29 cellular contexts compared by ENCODE assay signal in genomic region chr3:62260655-62261054, GRCh38.
"Had no signal": no experiment of that assay in that cellular context is flagged by ENCODE, and none has a peak within 500 bp of the region (broad histone marks: within the 10 kb centered on the region; RNA-seq: fewer than 3 reads in every experiment).

No MANE protein-coding gene starts in this region.

- H3K9me3 Mint-ChIP-seq: activated CD4-positive, alpha-beta T cell treated with anti-CD3 and anti-CD28 coated beads, Interleukin-2, amount 10 ng/mL, durations not matched to agents 24 days and 14 days; activated CD8-positive, alpha-beta T cell treated with anti-CD3 and anti-CD28 coated beads for 36 hours; activated naive CD8-positive, alpha-beta T cell treated with anti-CD3 and anti-CD28 coated beads, Interleukin-2, amount 50 U/mL, for 24 hours; activated T-helper 2 cell treated with anti-CD3 and anti-CD28 coated beads, Interferon-gamma antibody, Interleukin-2, Interleukin-4, amounts not matched to agents 10 μg/mL and 5 μg/mL and 100 μg/mL, durations not matched to agents 14 hours and 24 hours and 36 hours; dendritic cell treated with granulocyte-macrophage colony-stimulating factor and Interleukin-4, amounts not matched to agents 40 ng/mL and 50 ng/mL, for 4 days; nephron progenitor cell; stimulated activated memory B cell treated with anti-CD40 and anti-IgM and Interleukin-4, amounts not matched to agents 10 μg/mL and 1 μg/mL and 100 μg/mL, for 72 hours had no signal

- H3K9me3 ChIP-seq: esophagus muscularis mucosa, ovary, sigmoid colon, uterus had no signal

- DNase-seq: activated CD4-positive, alpha-beta T cell treated with anti-CD3 and anti-CD28 coated beads, Interleukin-2, amount 10 ng/mL, durations not matched to agents 24 days and 14 days; activated CD4-positive, CD25-positive, alpha-beta regulatory T cell treated with anti-CD3 and anti-CD28 coated beads, Interleukin-2, amount 50 U/mL, for 72 hours; activated CD8-positive, alpha-beta T cell treated with anti-CD3 and anti-CD28 coated beads for 36 hours; activated naive CD8-positive, alpha-beta T cell treated with anti-CD3 and anti-CD28 coated beads, Interleukin-2, amount 50 U/mL, for 24 hours; activated T-cell treated with anti-CD3 and anti-CD28 coated beads, Interleukin-2, amount 50 U/mL, for 48 hours; amygdala; central memory CD4-positive, alpha-beta T cell; left cardiac atrium; left ventricle myocardium superior; naive B cell; nephron progenitor cell; ovary; retina; sigmoid colon; small intestine; stimulated activated CD4-positive, alpha-beta T cell treated with anti-CD3 and anti-CD28 coated beads, Interleukin-1b, Interleukin-23, amount 100 ng/mL, for 48 hours; stimulated activated CD4-positive, alpha-beta T cell treated with anti-CD3 and anti-CD28 coated beads, Interleukin-4, amount 100 ng/mL, for 4 hours; stimulated activated CD8-positive, alpha-beta memory T cell treated with anti-CD3 and anti-CD28 coated beads, Interleukin-4, amount 100 ng/mL, for 48 hours; stimulated activated naive CD8-positive, alpha-beta T cell treated with anti-CD3 and anti-CD28 coated beads, Interleukin-15, amount 100 ng/mL, for 72 hours; substantia nigra; T1000; uterus had no signal

- H3K36me3 Mint-ChIP-seq: activated naive CD4-positive, alpha-beta T cell treated with anti-CD3 and anti-CD28 coated beads, Interleukin-2, amount 50 U/mL, for 24 hours; naive B cell had no signal

- H3K27me3 Mint-ChIP-seq: activated CD4-positive, alpha-beta T cell treated with anti-CD3 and anti-CD28 coated beads, Interleukin-2, amount 10 ng/mL, durations not matched to agents 24 days and 14 days; progenitor cell of endocrine pancreas; stimulated activated memory B cell treated with anti-CD40 and anti-IgM and Interleukin-4, amounts not matched to agents 10 μg/mL and 1 μg/mL and 100 μg/mL, for 72 hours; type B pancreatic cell had no signal

- H3K4me1 Mint-ChIP-seq: activated CD4-positive, alpha-beta T cell treated with anti-CD3 and anti-CD28 coated beads, Interleukin-2, amount 10 ng/mL, durations not matched to agents 24 days and 14 days; activated naive CD4-positive, alpha-beta T cell treated with anti-CD3 and anti-CD28 coated beads, Interleukin-2, amount 50 U/mL, for 24 hours; activated naive CD8-positive, alpha-beta T cell treated with anti-CD3 and anti-CD28 coated beads, Interleukin-2, amount 50 U/mL, for 24 hours; naive B cell; nephron progenitor cell; stimulated activated memory B cell treated with anti-CD40 and anti-IgM and Interleukin-4, amounts not matched to agents 10 μg/mL and 1 μg/mL and 100 μg/mL, for 72 hours; stimulated activated naive CD8-positive, alpha-beta T cell treated with anti-CD3 and anti-CD28 coated beads, Interleukin-15, amount 100 ng/mL, for 72 hours had no signal

- H3K4me1 ChIP-seq: esophagus muscularis mucosa, sigmoid colon, uterus had no signal

- H3K4me3 Mint-ChIP-seq: activated CD4-positive, alpha-beta T cell treated with anti-CD3 and anti-CD28 coated beads, Interleukin-2, amount 10 ng/mL, durations not matched to agents 24 days and 14 days; activated CD8-positive, alpha-beta T cell treated with anti-CD3 and anti-CD28 coated beads for 36 hours; activated naive CD4-positive, alpha-beta T cell treated with anti-CD3 and anti-CD28 coated beads, Interleukin-2, amount 50 U/mL, for 24 hours; activated naive CD8-positive, alpha-beta T cell treated with anti-CD3 and anti-CD28 coated beads, Interleukin-2, amount 50 U/mL, for 24 hours; dendritic cell treated with granulocyte-macrophage colony-stimulating factor and Interleukin-4, amounts not matched to agents 40 ng/mL and 50 ng/mL, for 4 days; naive B cell; nephron progenitor cell; stimulated activated memory B cell treated with anti-CD40 and anti-IgM and Interleukin-4, amounts not matched to agents 10 μg/mL and 1 μg/mL and 100 μg/mL, for 72 hours; stimulated activated naive CD8-positive, alpha-beta T cell treated with anti-CD3 and anti-CD28 coated beads, Interleukin-15, amount 100 ng/mL, for 72 hours; type B pancreatic cell had no signal

- ATAC-seq: activated CD8-positive, alpha-beta T cell treated with anti-CD3 and anti-CD28 coated beads for 36 hours; activated naive CD8-positive, alpha-beta T cell treated with anti-CD3 and anti-CD28 coated beads, Interleukin-2, amount 50 U/mL, for 24 hours; stimulated activated memory B cell treated with anti-CD40 and anti-IgM and Interleukin-4, amounts not matched to agents 10 μg/mL and 1 μg/mL and 100 μg/mL, for 72 hours; stimulated activated naive CD8-positive, alpha-beta T cell treated with anti-CD3 and anti-CD28 coated beads, Interleukin-15, amount 100 ng/mL, for 72 hours had no signal

- H3K27ac Mint-ChIP-seq: activated CD4-positive, alpha-beta T cell treated with anti-CD3 and anti-CD28 coated beads, Interleukin-2, amount 10 ng/mL, durations not matched to agents 24 days and 14 days; activated CD8-positive, alpha-beta T cell treated with anti-CD3 and anti-CD28 coated beads for 36 hours; activated naive CD4-positive, alpha-beta T cell treated with anti-CD3 and anti-CD28 coated beads, Interleukin-2, amount 50 U/mL, for 24 hours; activated naive CD8-positive, alpha-beta T cell treated with anti-CD3 and anti-CD28 coated beads, Interleukin-2, amount 50 U/mL, for 24 hours; activated T-helper 2 cell treated with anti-CD3 and anti-CD28 coated beads, Interferon-gamma antibody, Interleukin-2, Interleukin-4, amounts not matched to agents 10 μg/mL and 5 μg/mL and 100 μg/mL, durations not matched to agents 14 hours and 24 hours and 36 hours; dendritic cell treated with granulocyte-macrophage colony-stimulating factor and Interleukin-4, amounts not matched to agents 40 ng/mL and 50 ng/mL, for 4 days; naive B cell; nephron progenitor cell; progenitor cell of endocrine pancreas; stimulated activated memory B cell treated with anti-CD40 and anti-IgM and Interleukin-4, amounts not matched to agents 10 μg/mL and 1 μg/mL and 100 μg/mL, for 72 hours had no signal

- H3K27me3 ChIP-seq: esophagus muscularis mucosa, ovary, sigmoid colon, uterus had no signal

- H3K27ac ChIP-seq: esophagus muscularis mucosa, ovary, sigmoid colon, uterus had no signal

- H3K36me3 ChIP-seq: ovary, uterus had no signal

- H3K4me3 ChIP-seq: esophagus muscularis mucosa, ovary, sigmoid colon, uterus had no signal
